In genomic region chr17:76246080-76247066, GRCh38 we compare ENCODE assay signal across 8 cellular contexts. TPM values are rescaled to one million over a fixed set of nuclear protein-coding genes. Genes with fewer than 3 reads are reported as not detected.
DNase-seq lines count a peak whose midpoint lies in the region; ATAC-seq and TF ChIP-seq lines count a peak whose summit lies in the region.

No MANE protein-coding gene starts in this region.

- no peak for TF ChIP-seq POLR2A in uterus (IDR thresholded peaks at IDR 0.05)

- TF ChIP-seq CTCF in GM12864 (IDR thresholded peaks at IDR 0.05; ENCODE audit: low read depth, low read length, missing control alignments) (no peak), uterus (IDR thresholded peaks at IDR 0.05) (no peak)

- intact Hi-C loops in uterus (cut with DNase I; ENCODE audit: low total_unique reads), result loop anchor here (10.0 kb wide), 1 partner anchor 498 kb away; no protein-coding TSS in a partner anchor

- H3K9me3 ChIP-seq in mucosa of rectum (ENCODE audit: control insufficient read depth in 2 of 2, low read length in 2 of 2), result no peaks in the 10 kb centered on the region
- no peaks in the 10 kb centered on the region for H3K9me3 ChIP-seq in uterus

- H3K27me3 ChIP-seq in mucosa of rectum (ENCODE audit: control insufficient read depth in 2 of 2, insufficient read depth in 2 of 2, low read length in 2 of 2) (no peaks in the 10 kb centered on the region), uterus (peaks cover 0 to 4% of the 10 kb centered on the region in 2 donors)

- peak; percentile 77 for ATAC-seq in GM21367 (IDR thresholded peaks at IDR 0.05; ENCODE audit: unreplicated experiment)
- peak; percentile 89 for ATAC-seq in HG03521 (IDR thresholded peaks at IDR 0.05; ENCODE audit: unreplicated experiment)

- H3K36me3 ChIP-seq in mucosa of rectum (ENCODE audit: control insufficient read depth in 2 of 2, insufficient read depth in 2 of 2, low read length in 2 of 2) (no peaks in the 10 kb centered on the region), uterus (no peaks in the 10 kb centered on the region)

- H3K27ac ChIP-seq in mucosa of rectum (ENCODE audit: low read depth in 2 of 2, low read length in 2 of 2), result peak overlapping the region; percentile 19 to 78
- H3K27ac ChIP-seq in uterus, result no peak overlapping the region

- no peak overlapping the region for H3K4me3 ChIP-seq in GM12864 (ENCODE audit: low read depth, low read length)
- H3K4me3 ChIP-seq in mucosa of rectum (ENCODE audit: low read length in 2 of 2), result peak overlapping the region in 1 of 2 donors; percentile 50
- H3K4me3 ChIP-seq in uterus, result no peak overlapping the region

- H3K9ac ChIP-seq in mucosa of rectum (ENCODE audit: low read depth in 1 of 2, low read length in 2 of 2), result peak overlapping the region in 1 of 2 donors; percentile 65

- DNase-seq in GM12864 (ENCODE audit: low read depth), result peak; percentile 98
- DNase-seq in activated CD8-positive, alpha-beta memory T cell treated with anti-CD3 and anti-CD28 coated beads, Interleukin-2, amount 50 U/mL, for 48 hours, result peak; percentile 76
- no peak for DNase-seq in uterus
- no peak for DNase-seq in HK-2 (ENCODE audit: unreplicated experiment)
- no peak for DNase-seq in kidney glomerular epithelial cell (lab: John Stamatoyannopoulos, UW)

- peaks cover 15 to 21% of the 10 kb centered on the region in 2 donors for H3K4me1 ChIP-seq in mucosa of rectum (ENCODE audit: control insufficient read depth in 2 of 2, insufficient read depth in 2 of 2, low read length in 2 of 2)
- no peaks in the 10 kb centered on the region for H3K4me1 ChIP-seq in uterus

RNA-seq across cellular contexts. Expression of gene RNF157, which starts 6.1 kb away (rescaled TPM):
- total RNA-seq in uterus, result 1 to 10 TPM in 3 of 4 donors, under 1 TPM in 1; 0.77 to 5.7 (median 1.7) TPM

RNA-seq across cellular contexts. Expression of gene UBALD2, which starts 18.8 kb away (rescaled TPM):
- 10 to 100 TPM in 2 of 4 donors, 1 to 10 TPM in 2; 2.0 to 17.4 (median 9.2) TPM for total RNA-seq in uterus

Comparison
In these comparisons a context has a peak if more than half of its experiments do, and no peak if none do; other contexts are left out.
1. DNase-seq: peak in GM12864 (single experiment) and activated CD8-positive, alpha-beta memory T cell treated with anti-CD3 and anti-CD28 coated beads, Interleukin-2, amount 50 U/mL, for 48 hours (single experiment); none in uterus (0 of 2), HK-2 (single experiment) and kidney glomerular epithelial cell (single experiment).
2. H3K27ac ChIP-seq: peak in mucosa of rectum (2 of 2); none in uterus (0 of 2).